ENCODE assay signal across 8 cellular contexts in genomic region chrX:120755066-120755846, GRCh38.
A peak's percentile ranks its signal among the peaks of the same experiment; 100 is the strongest.
DNase-seq lines count a peak whose midpoint lies in the region; ATAC-seq and TF ChIP-seq lines count a peak whose summit lies in the region.

No MANE protein-coding gene starts in this region.

- DNase-seq in KG1 (lab: John Stamatoyannopoulos, UW): peak; percentile 0
- DNase-seq in iPS-NIHi11 (ENCODE audit: low spot score): no peak
- DNase-seq in NCI-H1436 treated with DMSO at 0.1 percent for 48 hours (lab: John Stamatoyannopoulos, UW): no peak
- DNase-seq in GM13976 (ENCODE audit: low spot score): no peak
- no peak for DNase-seq in NCI-H2196 treated with DMSO at 0.1 percent for 48 hours (lab: John Stamatoyannopoulos, UW; ENCODE audit: unreplicated experiment)

- H3K9me3 Mint-ChIP-seq in activated naive CD8-positive, alpha-beta T cell (ENCODE audit: low read depth): no peaks in the 10 kb centered on the region

- ATAC-seq in GM18498 (IDR thresholded peaks at IDR 0.05; ENCODE audit: unreplicated experiment) (peak; percentile 74), GM21526 (IDR thresholded peaks at IDR 0.05; ENCODE audit: low FRiP score, unreplicated experiment) (peak; percentile 70)

- in situ Hi-C loops in GM13976 (cut with MboI; ENCODE audit: low sequenced_read_pairs, unreplicated experiment): no loop called here

- peak overlapping the region; percentile 85 for H3K27ac Mint-ChIP-seq in activated naive CD8-positive, alpha-beta T cell

- peak overlapping the region; percentile 21 for H3K4me3 Mint-ChIP-seq in activated naive CD8-positive, alpha-beta T cell

- no peaks in the 10 kb centered on the region for H3K36me3 Mint-ChIP-seq in activated naive CD8-positive, alpha-beta T cell

- no peak for TF ChIP-seq CTCF in GM13976 (IDR thresholded peaks at IDR 0.05; ENCODE audit: borderline replicate concordance, control extremely low read depth, extremely low read depth, insufficient read depth, missing control alignments)

- no peaks in the 10 kb centered on the region for H3K27me3 Mint-ChIP-seq in activated naive CD8-positive, alpha-beta T cell

- H3K4me1 Mint-ChIP-seq in activated naive CD8-positive, alpha-beta T cell (ENCODE audit: low read depth): peaks cover 50% of the 10 kb centered on the region
